13 cellular contexts compared by ENCODE assay signal in genomic region chr12:123071401-123072304, GRCh38.
DNase-seq lines count a peak whose midpoint lies in the region; ATAC-seq and TF ChIP-seq lines count a peak whose summit lies in the region.
"Had no signal": no experiment of that assay in that cellular context is flagged by ENCODE, and none has a peak within 500 bp of the region (broad histone marks: within the 10 kb centered on the region; RNA-seq: fewer than 3 reads in every experiment).

No MANE protein-coding gene starts in this region.

- H3K4me2 ChIP-seq in BLaER1, result no peak overlapping the region

- H3K36me3 ChIP-seq in BLaER1 (no peaks in the 10 kb centered on the region; the same call in 1 of the 2 replicates), left ventricle myocardium inferior (no peaks in the 10 kb centered on the region), lower lobe of right lung (no peaks in the 10 kb centered on the region), A673 (ENCODE audit: insufficient read depth, low read length, poor library complexity, severe bottlenecking) (no peaks in the 10 kb centered on the region)
- H3K36me3 ChIP-seq: spleen had no signal

- no peaks in the 10 kb centered on the region for H3K27me3 ChIP-seq in BLaER1
- no peaks in the 10 kb centered on the region for H3K27me3 ChIP-seq in left ventricle myocardium inferior (ENCODE audit: low read depth)
- no peaks in the 10 kb centered on the region for H3K27me3 ChIP-seq in lower lobe of right lung (ENCODE audit: low read depth)
- H3K27me3 ChIP-seq in A673 (replicated peaks; ENCODE audit: insufficient read depth, low read depth, low read length, poor library complexity), result no peaks in the 10 kb centered on the region
- H3K27me3 ChIP-seq: spleen had no signal

- CTCF ChIA-PET in A673 (lab: Charles Lee), result no interaction called here

- DNase-seq in NCI-H2227 treated with DMSO at 0.1 percent for 48 hours (lab: John Stamatoyannopoulos, UW), result peak; percentile 55
- peak; percentile 59 for DNase-seq in left ventricle myocardium inferior
- DNase-seq in posterior vena cava (ENCODE audit: low spot score), result peak; percentile 84
- DNase-seq in stimulated activated naive CD4-positive, alpha-beta T cell treated with Interleukin-2 at 50 U/mL for 16 hours (lab: John Stamatoyannopoulos, UW), result no peak
- no peak for DNase-seq in HPDE6-E6E7 (ENCODE audit: extremely low spot score)
- no peak for DNase-seq in lower lobe of right lung
- DNase-seq in A673 (ENCODE audit: low spot score), result no peak
- DNase-seq: activated gamma-delta T cell treated with Interleukin-2 at 50 U/mL for 16 hours, DMS 273 treated with DMSO at 0.1 percent for 48 hours, H9, PC-3, spleen had no signal

- ATAC-seq in lower lobe of right lung, result no peak
- ATAC-seq: PC-3 had no signal

- H3K4me3 ChIP-seq in BLaER1 (no peak overlapping the region), left ventricle myocardium inferior (no peak overlapping the region), lower lobe of right lung (no peak overlapping the region), A673 (ENCODE audit: low read depth, low read length, poor library complexity, severe bottlenecking) (no peak overlapping the region)
- H3K4me3 ChIP-seq: spleen had no signal

- H3K9ac ChIP-seq in BLaER1, result no peak overlapping the region

- peaks cover 100% of the 10 kb centered on the region for H4K20me1 ChIP-seq in BLaER1

- H3K9me3 ChIP-seq in BLaER1 (no peaks in the 10 kb centered on the region), left ventricle myocardium inferior (replicated peaks) (no peaks in the 10 kb centered on the region), lower lobe of right lung (no peaks in the 10 kb centered on the region), A673 (ENCODE audit: low read depth, low read length, poor library complexity, severe bottlenecking) (no peaks in the 10 kb centered on the region)
- H3K9me3 ChIP-seq: spleen had no signal

- H3K4me1 ChIP-seq in BLaER1 (peaks cover 52% of the 10 kb centered on the region), left ventricle myocardium inferior (peaks cover 98% of the 10 kb centered on the region), lower lobe of right lung (peaks cover 56% of the 10 kb centered on the region), A673 (ENCODE audit: insufficient read depth, low read length, poor library complexity, severe bottlenecking) (no peaks in the 10 kb centered on the region)

- POLR2A ChIA-PET in A673 (lab: Charles Lee; ENCODE audit: low non-redundant PET), result no interaction called here

- intact Hi-C loops in left ventricle myocardium inferior (cut with micrococcal nuclease) (no loop called here), posterior vena cava (cut with DNase I) (no loop called here), lower lobe of right lung (cut with DNase I) (no loop called here), A673 (cut with micrococcal nuclease; ENCODE audit: unreplicated experiment) (no loop called here)

- H3K27ac ChIP-seq in BLaER1 (0 out of 2 replicates have a peak overlapping the region, but pooled peaks have one; percentile 19), left ventricle myocardium inferior (replicated peaks) (peak overlapping the region; percentile 92), lower lobe of right lung (no peak overlapping the region), A673 (ENCODE audit: low read depth, low read length, poor library complexity, severe bottlenecking) (no peak overlapping the region)

- no TSS peak for BruUV-seq in A673 (replicated peaks; lab: Mats Ljungman, UMichigan)

- TF ChIP-seq CTCF in left ventricle myocardium inferior (IDR thresholded peaks at IDR 0.05; ENCODE audit: borderline replicate concordance) (no peak), lower lobe of right lung (IDR thresholded peaks at IDR 0.05) (no peak), A673 (conservative IDR thresholded peaks at IDR 0.05; ENCODE audit: low read depth, low read length) (no peak)

Comparison
In these comparisons a context has a peak if more than half of its experiments do, and no peak if none do; other contexts are left out.
1. H3K27ac ChIP-seq: peak in BLaER1 (single experiment) and left ventricle myocardium inferior (single experiment); none in lower lobe of right lung (single experiment) and A673 (single experiment).
2. DNase-seq: peak in NCI-H2227 treated with DMSO at 0.1 percent for 48 hours (single experiment), left ventricle myocardium inferior (single experiment) and posterior vena cava (single experiment); none in stimulated activated naive CD4-positive, alpha-beta T cell treated with Interleukin-2 at 50 U/mL for 16 hours (single experiment), HPDE6-E6E7 (single experiment), lower lobe of right lung (single experiment) and A673 (single experiment).